In the genomic region with DNA sequence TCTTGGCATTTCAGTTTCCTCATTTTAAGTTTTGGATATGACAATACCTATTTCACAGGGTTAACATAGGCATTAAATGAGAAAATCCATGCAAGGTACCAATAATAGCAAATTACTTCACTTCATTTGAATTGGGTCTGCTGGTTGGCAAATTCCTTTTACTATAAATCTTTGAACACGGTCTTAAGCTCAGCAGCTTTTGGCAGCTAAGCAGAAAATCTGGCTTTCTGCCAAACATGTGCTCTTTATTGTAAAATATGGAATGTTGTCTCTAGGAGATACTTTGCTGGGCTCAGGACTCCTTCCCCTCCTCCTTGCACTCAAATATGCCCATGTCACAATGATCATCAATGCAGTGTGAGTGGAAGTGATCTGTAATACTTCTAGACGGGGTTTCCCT, we compare ENCODE assay signal across 12 cellular contexts. TPM values are rescaled to one million over a fixed set of nuclear protein-coding genes. Genes with fewer than 3 reads are reported as not detected.
DNase-seq lines count a peak whose midpoint lies in the region; ATAC-seq, FAIRE-seq and TF ChIP-seq lines count a peak whose summit lies in the region.
"Had no signal": no experiment of that assay in that cellular context is flagged by ENCODE, and none has a peak within 500 bp of the region (broad histone marks: within the 10 kb centered on the region; RNA-seq: fewer than 3 reads in every experiment).

No MANE protein-coding gene starts in this region.

- no peak overlapping the region for H2AFZ ChIP-seq in endothelial cell of umbilical vein (ENCODE audit: low read depth, low read length)
- H2AFZ ChIP-seq: PC-9 had no signal

- peak; percentile 37 for ATAC-seq in left ventricle myocardium superior
- peak; percentile 73 for ATAC-seq in aorta (ENCODE audit: low FRiP score)
- no peak for ATAC-seq in HG03571 (IDR thresholded peaks at IDR 0.05; ENCODE audit: unreplicated experiment)
- no peak for ATAC-seq in lower lobe of right lung
- ATAC-seq: GM12878 had no signal

- TF ChIP-seq POLR2A in endothelial cell of umbilical vein (IDR thresholded peaks at IDR 0.05; ENCODE audit: low read depth, low read length) (no peak), spleen (IDR thresholded peaks at IDR 0.05) (no peak)

- peak; percentile 15 for FAIRE-seq in endothelial cell of umbilical vein (lab: Jason Lieb, UNC)
- FAIRE-seq: GM12878 had no signal

- no peaks in the 10 kb centered on the region for H4K20me1 ChIP-seq in endothelial cell of umbilical vein (replicated peaks; ENCODE audit: control insufficient read depth, extremely low read depth, insufficient read depth, low read length)

- peaks cover 0 to 9% of the 10 kb centered on the region in 2 donors for H3K4me1 ChIP-seq in right atrium auricular region
- H3K4me1 ChIP-seq in endothelial cell of umbilical vein (ENCODE audit: control insufficient read depth, extremely low read depth, insufficient read depth, low read length) = no peaks in the 10 kb centered on the region
- H3K4me1 ChIP-seq in aorta (ENCODE audit: control insufficient read depth in 1 of 2, insufficient read depth in 2 of 2, low read length in 2 of 2) = peaks cover 0 to 5% of the 10 kb centered on the region in 2 donors
- peaks cover 0 to 8% (median 3%) of the 10 kb centered on the region in 6 donors for H3K4me1 ChIP-seq in spleen
- H3K4me1 ChIP-seq in lower lobe of right lung = no peaks in the 10 kb centered on the region

- H3K79me2 ChIP-seq in endothelial cell of umbilical vein (ENCODE audit: control insufficient read depth, insufficient read depth, low read length) = no peaks in the 10 kb centered on the region

- TF ChIP-seq CTCF in right atrium auricular region (IDR thresholded peaks at IDR 0.05) = no peak
- TF ChIP-seq CTCF in endothelial cell of umbilical vein (IDR thresholded peaks at IDR 0.05; ENCODE audit: extremely low read depth in 1 of 2, insufficient read depth in 1 of 2, low read depth in 1 of 2, low read length in 2 of 2) = no peak
- no peak for TF ChIP-seq CTCF in spleen (IDR thresholded peaks at IDR 0.05 in 8 of 11, conservative IDR thresholded peaks at IDR 0.05 in 3 of 11)
- no peak for TF ChIP-seq CTCF in lower lobe of right lung (IDR thresholded peaks at IDR 0.05)

- no peak overlapping the region for H3K9ac ChIP-seq in endothelial cell of umbilical vein (replicated peaks; ENCODE audit: extremely low read depth, insufficient read depth, low read length)

- POLR2A ChIA-PET in endothelial cell of umbilical vein (lab: Charles Lee) = no interaction called here

- CTCF ChIA-PET in endothelial cell of umbilical vein (lab: Charles Lee) = interaction anchor here (0.8 to 1.5 kb wide), 3 partner anchors 11 to 205 kb away, joined by 3 to 5 read pairs (median 3); no protein-coding TSS in a partner anchor

- H3K27ac ChIP-seq in right atrium auricular region = no peak overlapping the region
- H3K27ac ChIP-seq in endothelial cell of umbilical vein (ENCODE audit: insufficient read depth, low read depth, low read length) = no peak overlapping the region
- H3K27ac ChIP-seq in aorta (ENCODE audit: low read depth in 1 of 2, low read length in 2 of 2) = no peak overlapping the region
- no peak overlapping the region for H3K27ac ChIP-seq in spleen
- no peak overlapping the region for H3K27ac ChIP-seq in lower lobe of right lung
- H3K27ac ChIP-seq: PC-9 had no signal

- no TSS peak for BruUV-seq in endothelial cell of umbilical vein (replicated peaks; lab: Mats Ljungman, UMichigan)

- intact Hi-C loops in left ventricle myocardium superior (cut with micrococcal nuclease) = no loop called here
- intact Hi-C loops in endothelial cell of umbilical vein (cut with micrococcal nuclease) = no loop called here
- intact Hi-C loops in aorta (cut with DNase I) = no loop called here
- intact Hi-C loops in spleen (cut with DNase I; ENCODE audit: low total_unique reads) = no loop called here
- intact Hi-C loops in lower lobe of right lung (cut with DNase I) = no loop called here

- dilution Hi-C loops in endothelial cell of umbilical vein (cut with MboI; ENCODE audit: extremely low pct_ligation_motif_present, low sequenced_read_pairs) = no loop called here

- H3K9me1 ChIP-seq in endothelial cell of umbilical vein (replicated peaks; ENCODE audit: control insufficient read depth, extremely low read depth, insufficient read depth, low read length) = no peaks in the 10 kb centered on the region

- no peak overlapping the region for H3K4me2 ChIP-seq in endothelial cell of umbilical vein (ENCODE audit: insufficient read depth, low read length)
- H3K4me2 ChIP-seq: PC-9 had no signal

- WGBS in aorta, 2 donors = 13 to 22% methylated on average over 2 of the region's 2 CpGs
- 39 to 56% (median 43%) methylated on average over 2 of the region's 2 CpGs for WGBS in spleen, 5 donors

- H3K9me3 ChIP-seq in right atrium auricular region = no peaks in the 10 kb centered on the region
- no peaks in the 10 kb centered on the region for H3K9me3 ChIP-seq in endothelial cell of umbilical vein (replicated peaks; ENCODE audit: control insufficient read depth, insufficient read depth, low read length)
- no peaks in the 10 kb centered on the region for H3K9me3 ChIP-seq in aorta (ENCODE audit: control insufficient read depth, low read length)
- H3K9me3 ChIP-seq in spleen = no peaks in the 10 kb centered on the region
- no peaks in the 10 kb centered on the region for H3K9me3 ChIP-seq in lower lobe of right lung

- H3K4me3 ChIP-seq in right atrium auricular region (no peak overlapping the region), endothelial cell of umbilical vein (replicated peaks in 1 of 3; ENCODE audit: insufficient read depth in 1 of 3, low read depth in 1 of 3, low read length in 3 of 3) (no peak overlapping the region), aorta (ENCODE audit: low read length in 2 of 2) (peak overlapping the region in 1 of 2 donors; percentile 1), spleen (no peak overlapping the region), lower lobe of right lung (no peak overlapping the region)
- H3K4me3 ChIP-seq: GM12878, PC-9 had no signal

- no peak for DNase-seq in left ventricle myocardium superior
- DNase-seq in right atrium auricular region (ENCODE audit: low spot score) = no peak
- peak; percentile 37 for DNase-seq in NCI-H446 treated with DMSO at 0.1 percent for 48 hours (lab: John Stamatoyannopoulos, UW)
- peak; percentile 62 for DNase-seq in endothelial cell of umbilical vein (ENCODE audit: low read depth, low spot score)
- no peak for DNase-seq in aorta
- DNase-seq in spleen = no peak
- DNase-seq in lower lobe of right lung = no peak
- DNase-seq: KG1, PC-9 had no signal

- H3K36me3 ChIP-seq in right atrium auricular region (no peaks in the 10 kb centered on the region), endothelial cell of umbilical vein (ENCODE audit: control insufficient read depth in 2 of 2, extremely low read depth in 1 of 2, insufficient read depth in 2 of 2, low read length in 2 of 2) (no peaks in the 10 kb centered on the region), aorta (ENCODE audit: control insufficient read depth in 1 of 2, insufficient read depth in 2 of 2, low read length in 1 of 2) (no peaks in the 10 kb centered on the region), spleen (no peaks in the 10 kb centered on the region), lower lobe of right lung (no peaks in the 10 kb centered on the region)

- no peaks in the 10 kb centered on the region for H3K27me3 ChIP-seq in right atrium auricular region
- H3K27me3 ChIP-seq in endothelial cell of umbilical vein (ENCODE audit: control insufficient read depth in 2 of 2, insufficient read depth in 2 of 2, low read length in 2 of 2) = no peaks in the 10 kb centered on the region
- no peaks in the 10 kb centered on the region for H3K27me3 ChIP-seq in aorta (ENCODE audit: control insufficient read depth in 1 of 2, insufficient read depth in 2 of 2, low read length in 1 of 2)
- peaks cover 0 to 9% (median 0%) of the 10 kb centered on the region in 7 donors for H3K27me3 ChIP-seq in spleen (replicated peaks in 1 of 7)
- H3K27me3 ChIP-seq in lower lobe of right lung (ENCODE audit: low read depth) = no peaks in the 10 kb centered on the region

TF ChIP-seq in endothelial cell of umbilical vein, 7 proteins besides CTCF, POLR2A, EP300 and RAD21 (continues in another document):
- TF ChIP-seq, protein P1, sequence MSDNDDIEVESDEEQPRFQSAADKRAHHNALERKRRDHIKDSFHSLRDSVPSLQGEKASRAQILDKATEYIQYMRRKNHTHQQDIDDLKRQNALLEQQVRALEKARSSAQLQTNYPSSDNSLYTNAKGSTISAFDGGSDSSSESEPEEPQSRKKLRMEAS (IDR thresholded peaks at IDR 0.05; ENCODE audit: insufficient read depth, insufficient read length) = no peak
- TF ChIP-seq JUN (IDR thresholded peaks at IDR 0.05; ENCODE audit: borderline replicate concordance, insufficient read depth, insufficient read length, low read depth) = no peak
- TF ChIP-seq FOS (IDR thresholded peaks at IDR 0.05; ENCODE audit: borderline replicate concordance, insufficient read depth, low read length) = no peak

RNA-seq across cellular contexts. Expression of a gene that starts 16.8 kb away (rescaled TPM):
- not detected for total RNA-seq in left ventricle myocardium superior
- total RNA-seq in right atrium auricular region = not detected
- not detected in 2 replicates for total RNA-seq in endothelial cell of umbilical vein
- not detected in 2 replicates for polyA plus RNA-seq in endothelial cell of umbilical vein
- not detected in 2 replicates for polyA plus RNA-seq in endothelial cell of umbilical vein (2011; cell fraction: cytosol; rRNA removed)
- polyA plus RNA-seq in endothelial cell of umbilical vein (2011; cell fraction: nucleus; rRNA removed) = not detected in 2 replicates
- polyA plus RNA-seq in endothelial cell of umbilical vein (2012) = not detected in 2 replicates
- not detected in 2 replicates for polyA minus RNA-seq in endothelial cell of umbilical vein
- polyA minus RNA-seq in endothelial cell of umbilical vein (2011; cell fraction: cytosol; rRNA and poly(A)+ RNA removed) = not detected
- not detected in 2 replicates for polyA minus RNA-seq in endothelial cell of umbilical vein (2011; cell fraction: nucleus; rRNA and poly(A)+ RNA removed)
- under 1 TPM in 1 of 2 donors, not detected in 1; 0.16 TPM for total RNA-seq in aorta
- polyA plus RNA-seq in aorta = not detected
- not detected for total RNA-seq in spleen
- under 1 TPM in 1 of 3 donors, not detected in 2; 0.02 TPM for polyA plus RNA-seq in spleen
- total RNA-seq in lower lobe of right lung = not detected
- total RNA-seq: GM12878, PC-9 had no signal
- polyA plus RNA-seq: GM12878 had no signal

RNA-seq across cellular contexts. Expression of a gene that starts 24.9 kb away (rescaled TPM):
- total RNA-seq in left ventricle myocardium superior = not detected
- not detected for total RNA-seq in right atrium auricular region
- not detected in 2 replicates for total RNA-seq in endothelial cell of umbilical vein
- not detected in 2 replicates for polyA plus RNA-seq in endothelial cell of umbilical vein
- polyA plus RNA-seq in endothelial cell of umbilical vein (2011; cell fraction: cytosol; rRNA removed) = not detected in 2 replicates
- polyA plus RNA-seq in endothelial cell of umbilical vein (2011; cell fraction: nucleus; rRNA removed) = not detected in 2 replicates
- not detected in 2 replicates for polyA plus RNA-seq in endothelial cell of umbilical vein (2012)
- not detected in 2 replicates for polyA minus RNA-seq in endothelial cell of umbilical vein
- not detected for polyA minus RNA-seq in endothelial cell of umbilical vein (2011; cell fraction: cytosol; rRNA and poly(A)+ RNA removed)
- not detected in 2 replicates for polyA minus RNA-seq in endothelial cell of umbilical vein (2011; cell fraction: nucleus; rRNA and poly(A)+ RNA removed)
- total RNA-seq in aorta = not detected
- under 1 TPM in 1 of 2 donors, not detected in 1; 0.13 TPM for polyA plus RNA-seq in aorta
- not detected for total RNA-seq in spleen
- polyA plus RNA-seq in spleen = not detected
- total RNA-seq in lower lobe of right lung = not detected
- total RNA-seq: GM12878, PC-9 had no signal
- polyA plus RNA-seq: GM12878, neural cell had no signal

Comparison
In these comparisons a context has a peak if more than half of its experiments do, and no peak if none do; other contexts are left out.
1. ATAC-seq: peak in left ventricle myocardium superior (single experiment) and aorta (single experiment); none in HG03571 (single experiment) and lower lobe of right lung (0 of 2).
2. DNase-seq: peak in NCI-H446 treated with DMSO at 0.1 percent for 48 hours (single experiment) and endothelial cell of umbilical vein (single experiment); none in left ventricle myocardium superior (single experiment), right atrium auricular region (single experiment), aorta (0 of 2), spleen (single experiment) and lower lobe of right lung (single experiment).